In genomic region chr12:27009926-27010325, GRCh38 we compare ENCODE assay signal across 1 cellular context.
TF ChIP-seq lines count a peak whose summit lies in the region.

No MANE protein-coding gene starts in this region.

TF ChIP-seq in HepG2, 621 proteins besides CTCF, POLR2A, EP300 and RAD21:
- TF ChIP-seq ZNF780A (CRISPR knock-in tag; IDR thresholded peaks at IDR 0.05) (no peak), SAP130 (CRISPR knock-in tag; IDR thresholded peaks at IDR 0.05; ENCODE audit: low read depth) (peak; percentile 31; the same call in 1 of the 2 replicates), STAG1 (CRISPR knock-in tag; IDR thresholded peaks at IDR 0.05) (peak; percentile 7; the same call in 1 of the 2 replicates), PHF5A (CRISPR knock-in tag; IDR thresholded peaks at IDR 0.05; ENCODE audit: low read depth, unreplicated experiment) (no peak), ZNF30 (CRISPR knock-in tag; IDR thresholded peaks at IDR 0.05) (no peak)
TF ChIP-seq in HepG2: peak in this region for 2.
